23 cellular contexts compared by ENCODE assay signal in genomic region chr10:88858493-88858892, GRCh38. TPM values are rescaled to one million over a fixed set of nuclear protein-coding genes. Genes with fewer than 3 reads are reported as not detected.
DNase-seq lines count a peak whose midpoint lies in the region; ATAC-seq and TF ChIP-seq lines count a peak whose summit lies in the region.
"Had no signal": no experiment of that assay in that cellular context is flagged by ENCODE, and none has a peak within 500 bp of the region (broad histone marks: within the 10 kb centered on the region; RNA-seq: fewer than 3 reads in every experiment).

No MANE protein-coding gene starts in this region.

- dilution Hi-C loops in mammary epithelial cell (cut with HindIII; ENCODE audit: low sequenced_read_pairs) = no loop called here

- H3K4me3 ChIP-seq in mammary epithelial cell (replicated peaks in 1 of 3; ENCODE audit: insufficient read depth in 1 of 3, low read depth in 2 of 3, low read length in 3 of 3) (no peak overlapping the region), RWPE2 (ENCODE audit: severe bottlenecking) (no peak overlapping the region), hepatocyte (no peak overlapping the region)
- H3K4me3 ChIP-seq: thyroid gland had no signal

- H3K4me2 ChIP-seq in mammary epithelial cell (ENCODE audit: insufficient read depth, low read depth, low read length) (no peak overlapping the region), hepatocyte (no peak overlapping the region)

- WGBS in mammary epithelial cell (ENCODE audit: low coverage, missing lambda C conversion rate) = 69% methylated on average over 2 of the region's 2 CpGs
- WGBS in hepatocyte (ENCODE audit: low lambda C conversion rate, missing lambda C conversion rate) = 31% methylated on average over 2 of the region's 2 CpGs

- BruUV-seq in mammary epithelial cell (replicated peaks; lab: Mats Ljungman, UMichigan) (no TSS peak), MCF 10A (replicated peaks; lab: Mats Ljungman, UMichigan) (no TSS peak)

- no peak for TF ChIP-seq CTCF in mammary epithelial cell (conservative IDR thresholded peaks at IDR 0.05 in 1 of 2, IDR thresholded peaks at IDR 0.05 in 1 of 2; ENCODE audit: extremely low read depth in 1 of 2, insufficient read depth in 1 of 2, low read depth in 1 of 2, low read length in 2 of 2)
- no peak for TF ChIP-seq CTCF in MCF 10A (IDR thresholded peaks at IDR 0.05; ENCODE audit: unreplicated experiment)
- no peak for TF ChIP-seq CTCF in RWPE2 (IDR thresholded peaks at IDR 0.05; ENCODE audit: poor library complexity, severe bottlenecking)
- no peak for TF ChIP-seq CTCF in hepatocyte (IDR thresholded peaks at IDR 0.05; ENCODE audit: poor library complexity)

- peak; percentile 81 for DNase-seq in mammary epithelial cell
- no peak for DNase-seq in MCF 10A (ENCODE audit: unreplicated experiment)
- no peak for DNase-seq in RWPE2 (ENCODE audit: low spot score)
- DNase-seq in hepatocyte (ENCODE audit: low spot score) = peak; percentile 46
- DNase-seq in epidermal melanocyte (ENCODE audit: insufficient read length, low spot score) = no peak
- DNase-seq in NCI-H524 treated with DMSO at 0.1 percent for 48 hours (lab: John Stamatoyannopoulos, UW) = no peak
- DNase-seq: activated gamma-delta T cell treated with Interleukin-2 at 50 U/mL for 16 hours; anterior cingulate cortex; effector memory CD8-positive, alpha-beta T cell; hippocampal formation; Kasumi-1; NCI-H1417 treated with DMSO at 0.1 percent for 48 hours; NCI-H2171 treated with DMSO at 0.1 percent for 48 hours; NCI-H82; OCI-M1; stimulated activated naive B cell treated with anti-CD40 and anti-IgM and Interleukin-4, amounts not matched to agents 10 μg/mL and 1 μg/mL and 100 μg/mL, for 72 hours; T-helper 2 cell; thyroid gland had no signal

- peaks cover 6% of the 10 kb centered on the region for H3K36me3 Mint-ChIP-seq in MCF 10A (ENCODE audit: insufficient read depth, unreplicated experiment)
- H3K36me3 Mint-ChIP-seq: stimulated activated naive B cell treated with anti-CD40 and anti-IgM and Interleukin-4, amounts not matched to agents 10 μg/mL and 1 μg/mL and 100 μg/mL, for 72 hours had no signal

- H3K9ac ChIP-seq in mammary epithelial cell (ENCODE audit: insufficient read depth, low read length) = no peak overlapping the region

- no peak overlapping the region for H3K4me3 Mint-ChIP-seq in MCF 10A (ENCODE audit: unreplicated experiment)
- H3K4me3 Mint-ChIP-seq: effector memory CD8-positive, alpha-beta T cell; stimulated activated naive B cell treated with anti-CD40 and anti-IgM and Interleukin-4, amounts not matched to agents 10 μg/mL and 1 μg/mL and 100 μg/mL, for 72 hours had no signal

- intact Hi-C loops in mammary epithelial cell (cut with micrococcal nuclease) (no loop called here), MCF 10A (cut with micrococcal nuclease) (no loop called here)

- H3K4me1 ChIP-seq in mammary epithelial cell (ENCODE audit: insufficient read depth, low read length) (no peaks in the 10 kb centered on the region), RWPE2 (ENCODE audit: insufficient read depth, poor library complexity, severe bottlenecking) (peaks cover 6% of the 10 kb centered on the region), hepatocyte (ENCODE audit: insufficient read depth) (peaks cover 8% of the 10 kb centered on the region)

- H3K9me3 Mint-ChIP-seq in MCF 10A (ENCODE audit: unreplicated experiment) = no peaks in the 10 kb centered on the region
- H3K9me3 Mint-ChIP-seq: effector memory CD8-positive, alpha-beta T cell; stimulated activated naive B cell treated with anti-CD40 and anti-IgM and Interleukin-4, amounts not matched to agents 10 μg/mL and 1 μg/mL and 100 μg/mL, for 72 hours had no signal

- H3K9me3 ChIP-seq in mammary epithelial cell (replicated peaks; ENCODE audit: insufficient read depth, low read length) (no peaks in the 10 kb centered on the region), RWPE2 (ENCODE audit: severe bottlenecking) (no peaks in the 10 kb centered on the region), hepatocyte (ENCODE audit: low read depth) (no peaks in the 10 kb centered on the region)
- H3K9me3 ChIP-seq: thyroid gland had no signal

- H3K27ac Mint-ChIP-seq in MCF 10A (ENCODE audit: low read depth, unreplicated experiment) = no peak overlapping the region
- H3K27ac Mint-ChIP-seq: effector memory CD8-positive, alpha-beta T cell; stimulated activated naive B cell treated with anti-CD40 and anti-IgM and Interleukin-4, amounts not matched to agents 10 μg/mL and 1 μg/mL and 100 μg/mL, for 72 hours had no signal

- CTCF ChIA-PET in mammary epithelial cell (lab: Charles Lee; ENCODE audit: low non-redundant PET) (no interaction called here), MCF 10A (lab: Yijun Ruan, JAX) (interaction anchor here (0.8 to 8.3 kb wide), 2 partner anchors 23 to 359 kb away, joined by 3 to 50 read pairs; no protein-coding TSS in a partner anchor)

- H3K79me2 ChIP-seq in mammary epithelial cell (ENCODE audit: insufficient read depth, low read length) (no peaks in the 10 kb centered on the region), hepatocyte (no peaks in the 10 kb centered on the region)

- H3K27me3 Mint-ChIP-seq in MCF 10A (ENCODE audit: insufficient read depth, unreplicated experiment) = no peaks in the 10 kb centered on the region
- H3K27me3 Mint-ChIP-seq: stimulated activated naive B cell treated with anti-CD40 and anti-IgM and Interleukin-4, amounts not matched to agents 10 μg/mL and 1 μg/mL and 100 μg/mL, for 72 hours had no signal

- in situ Hi-C loops in mammary epithelial cell (cut with MboI; ENCODE audit: low sequenced_read_pairs in 2 of 2) = no loop called here

- no peaks in the 10 kb centered on the region for H3K9me2 ChIP-seq in hepatocyte (replicated peaks; ENCODE audit: insufficient read depth)

- ATAC-seq in RWPE2 (ENCODE audit: low read depth) = peak; percentile 91
- ATAC-seq in GM21367 (IDR thresholded peaks at IDR 0.05; ENCODE audit: unreplicated experiment) = no peak
- ATAC-seq: effector memory CD8-positive, alpha-beta T cell; sciatic nerve; stimulated activated naive B cell treated with anti-CD40 and anti-IgM and Interleukin-4, amounts not matched to agents 10 μg/mL and 1 μg/mL and 100 μg/mL, for 72 hours had no signal

- H2AFZ ChIP-seq in mammary epithelial cell (ENCODE audit: low read depth, low read length) = no peak overlapping the region
- H2AFZ ChIP-seq in hepatocyte = no peak overlapping the region

- no peak overlapping the region for H3K27ac ChIP-seq in mammary epithelial cell (ENCODE audit: insufficient read depth, low read depth, low read length)
- H3K27ac ChIP-seq in RWPE2 (ENCODE audit: poor library complexity, severe bottlenecking) = no peak overlapping the region
- peak overlapping the region; percentile 67 for H3K27ac ChIP-seq in hepatocyte
- H3K27ac ChIP-seq: thyroid gland had no signal

- H3K27me3 ChIP-seq in mammary epithelial cell (ENCODE audit: insufficient read depth, low read length) = no peaks in the 10 kb centered on the region
- H3K27me3 ChIP-seq in RWPE2 (ENCODE audit: insufficient read depth, poor library complexity, severe bottlenecking) = no peaks in the 10 kb centered on the region
- peaks cover 3% of the 10 kb centered on the region for H3K27me3 ChIP-seq in hepatocyte
- H3K27me3 ChIP-seq: thyroid gland had no signal

- POLR2A ChIA-PET in MCF 10A (lab: Yijun Ruan, JAX) = no interaction called here

- H3K36me3 ChIP-seq in mammary epithelial cell (ENCODE audit: insufficient read depth, low read length) = no peaks in the 10 kb centered on the region
- H3K36me3 ChIP-seq in RWPE2 (ENCODE audit: low read depth) = no peaks in the 10 kb centered on the region
- H3K36me3 ChIP-seq in hepatocyte (replicated peaks; ENCODE audit: insufficient read depth, low read depth) = no peaks in the 10 kb centered on the region
- H3K36me3 ChIP-seq: thyroid gland had no signal

- H4K20me1 ChIP-seq in mammary epithelial cell (ENCODE audit: insufficient read depth, low read length) (no peaks in the 10 kb centered on the region), hepatocyte (ENCODE audit: insufficient read depth, poor library complexity, severe bottlenecking) (no peaks in the 10 kb centered on the region)

- peaks cover under 1% of the 10 kb centered on the region for H3K4me1 Mint-ChIP-seq in MCF 10A (ENCODE audit: insufficient read depth, unreplicated experiment)

RNA-seq across cellular contexts. Expression of gene ANKRD22, which starts 6.8 kb away (rescaled TPM):
- total RNA-seq in mammary epithelial cell = under 1 TPM in 1 of 2 donors, not detected in 1; 0.87 TPM
- 2.7 TPM for polyA plus RNA-seq in mammary epithelial cell
- not detected for polyA minus RNA-seq in mammary epithelial cell
- total RNA-seq in MCF 10A (2022) = 0.26 TPM in 1 of 2 replicates, not detected in the other
- total RNA-seq in hepatocyte = 2.1 and 4.2 TPM in 2 replicates
- polyA plus RNA-seq in hepatocyte = 2.3 and 2.7 TPM in 2 replicates
- total RNA-seq: Daoy, osteocyte, sciatic nerve, SK-MEL-5, thyroid gland had no signal

RNA-seq across cellular contexts. Expression of gene STAMBPL1, which starts 21.6 kb away (rescaled TPM):
- total RNA-seq in mammary epithelial cell = 1 to 10 TPM; 2.2 to 2.9 TPM
- 4.2 TPM for polyA plus RNA-seq in mammary epithelial cell
- not detected for polyA minus RNA-seq in mammary epithelial cell
- total RNA-seq in MCF 10A (2022) = 18.9 and 29.2 TPM in 2 replicates
- 14.8 and 20.0 TPM in 2 replicates for total RNA-seq in hepatocyte
- polyA plus RNA-seq in hepatocyte = 4.5 and 5.2 TPM in 2 replicates

RNA-seq across cellular contexts. Expression of gene LIPM, which starts 56.0 kb away (rescaled TPM):
- total RNA-seq in mammary epithelial cell = not detected
- polyA plus RNA-seq in mammary epithelial cell = not detected
- polyA minus RNA-seq in mammary epithelial cell = not detected
- not detected in 2 replicates for total RNA-seq in MCF 10A (2022)
- total RNA-seq in hepatocyte = not detected in 2 replicates
- polyA plus RNA-seq in hepatocyte = not detected in 2 replicates
- total RNA-seq: Daoy, osteocyte, sciatic nerve, SK-MEL-5, thyroid gland had no signal

Comparison
In these comparisons a context has a peak if more than half of its experiments do, and no peak if none do; other contexts are left out.
1. DNase-seq: peak in mammary epithelial cell (single experiment) and hepatocyte (single experiment); none in MCF 10A (single experiment), RWPE2 (single experiment), epidermal melanocyte (single experiment) and NCI-H524 treated with DMSO at 0.1 percent for 48 hours (single experiment).